In the genomic region with DNA sequence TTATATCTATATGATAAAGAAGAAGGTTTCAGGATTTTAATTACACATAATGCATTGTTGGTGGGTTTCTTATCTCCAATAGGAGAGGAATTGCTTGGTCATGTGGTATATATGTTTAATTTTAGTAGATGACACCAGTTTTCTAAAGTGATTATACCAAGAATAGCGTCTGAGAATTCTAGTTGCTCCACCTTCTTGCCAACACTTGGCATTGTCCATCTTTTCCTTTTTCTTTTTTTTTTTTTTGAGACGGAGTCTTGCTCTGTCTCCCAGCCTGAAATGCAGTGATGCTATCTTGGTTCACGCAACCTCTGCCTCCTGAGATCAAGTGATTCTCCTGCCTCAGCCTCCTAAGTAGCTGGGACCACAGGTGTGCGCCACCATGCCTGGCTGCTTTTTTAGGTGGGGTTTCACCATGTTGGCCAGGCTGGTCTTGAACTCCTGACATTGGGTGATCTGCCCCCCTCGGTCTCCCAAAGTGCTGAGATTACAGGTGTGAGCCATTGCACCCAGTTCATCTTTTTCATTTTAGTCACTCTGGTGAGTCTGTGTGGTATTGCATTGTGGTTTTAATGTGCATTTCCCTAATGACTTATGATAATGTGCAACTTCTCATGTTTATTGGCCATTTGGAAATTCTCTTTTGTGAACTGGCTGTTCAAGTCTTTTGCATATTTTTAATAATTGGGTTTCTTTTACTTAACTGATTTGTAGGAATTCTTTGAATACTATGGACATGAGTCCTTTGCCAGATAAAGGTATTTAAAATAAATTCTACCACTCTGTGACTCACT, we compare ENCODE assay signal across 29 cellular contexts. TPM values are rescaled to one million over a fixed set of nuclear protein-coding genes. Genes with fewer than 3 reads are reported as not detected.
A peak's percentile ranks its signal among the peaks of the same experiment; 100 is the strongest.
DNase-seq lines count a peak whose midpoint lies in the region; ATAC-seq, FAIRE-seq and TF ChIP-seq lines count a peak whose summit lies in the region.
"Had no signal": no experiment of that assay in that cellular context is flagged by ENCODE, and none has a peak within 500 bp of the region (broad histone marks: within the 10 kb centered on the region; RNA-seq: fewer than 3 reads in every experiment).

No MANE protein-coding gene starts in this region.

- no peaks in the 10 kb centered on the region for H3K27me3 Mint-ChIP-seq in naive thymus-derived CD8-positive, alpha-beta T cell
- H3K27me3 Mint-ChIP-seq: activated CD4-positive, alpha-beta memory T cell treated with anti-CD3 and anti-CD28 coated beads for 36 hours had no signal

- H3K79me2 ChIP-seq in HepG2 (ENCODE audit: insufficient read depth, low read length), result no peaks in the 10 kb centered on the region

- no peak for TF ChIP-seq RAD21 in HepG2 (CRISPR knock-in tag; IDR thresholded peaks at IDR 0.05)

- CTCF ChIA-PET in HepG2 (lab: Yijun Ruan, JAX; ENCODE audit: low intra/inter-chr PET ratio, low total read pairs), result no interaction called here

- in situ Hi-C loops in HepG2 (cut with HindIII; ENCODE audit: extremely low pct_ligation_motif_present, low pct_unique_long_range_greater_than_20kb) (no loop called here), G401 (cut with HindIII; ENCODE audit: low sequenced_read_pairs) (no loop called here)

- TF ChIP-seq POLR2A in HepG2 (IDR thresholded peaks at IDR 0.05; ENCODE audit: insufficient read depth in 1 of 2, low read depth in 2 of 2, low read length in 2 of 2), result no peak
- no peak for TF ChIP-seq POLR2A in right lobe of liver (IDR thresholded peaks at IDR 0.05)
- TF ChIP-seq POLR2A in esophagus muscularis mucosa (IDR thresholded peaks at IDR 0.05; ENCODE audit: low read depth), result no peak

- intact Hi-C loops in HepG2 (cut with micrococcal nuclease; ENCODE audit: unreplicated experiment), result no loop called here
- intact Hi-C loops in right lobe of liver (cut with DNase I), result no loop called here
- intact Hi-C loops in esophagus muscularis mucosa (cut with DNase I), result no loop called here

- H3K27me3 ChIP-seq in HepG2 (ENCODE audit: control insufficient read depth in 1 of 2, insufficient read depth in 2 of 2, low read length in 2 of 2), result no peaks in the 10 kb centered on the region
- H3K27me3 ChIP-seq in right lobe of liver, result no peaks in the 10 kb centered on the region
- H3K27me3 ChIP-seq in esophagus muscularis mucosa, result no peaks in the 10 kb centered on the region
- H3K27me3 ChIP-seq: dorsolateral prefrontal cortex, gastrocnemius medialis, Peyer's patch, transverse colon had no signal

- WGBS in HepG2 (ENCODE audit: low lambda C conversion rate), result 49% methylated on average over 5 of the region's 5 CpGs
- 62% methylated on average over 2 of the region's 5 CpGs for WGBS in right lobe of liver (ENCODE audit: insufficient coverage, low coverage, low lambda C conversion rate, missing lambda C conversion rate)
- 88% methylated on average over 5 of the region's 5 CpGs for WGBS in esophagus muscularis mucosa

- TF ChIP-seq CTCF in HepG2 (CRISPR knock-in tag; IDR thresholded peaks at IDR 0.05), result no peak
- TF ChIP-seq CTCF in right lobe of liver (IDR thresholded peaks at IDR 0.05), result no peak
- no peak for TF ChIP-seq CTCF in esophagus muscularis mucosa (IDR thresholded peaks at IDR 0.05)

- peaks cover 0 to 10% (median 4%) of the 10 kb centered on the region in 9 donors for H3K9me3 Mint-ChIP-seq in naive thymus-derived CD8-positive, alpha-beta T cell

- no peaks in the 10 kb centered on the region for H3K4me1 Mint-ChIP-seq in naive thymus-derived CD8-positive, alpha-beta T cell

- no peak overlapping the region for H3K27ac Mint-ChIP-seq in naive thymus-derived CD8-positive, alpha-beta T cell
- H3K27ac Mint-ChIP-seq: activated CD4-positive, alpha-beta memory T cell treated with anti-CD3 and anti-CD28 coated beads for 36 hours had no signal

- no peak overlapping the region for H3K9ac ChIP-seq in HepG2 (ENCODE audit: insufficient read depth, low read depth, low read length)

- BruUV-seq in HepG2 (replicated peaks; lab: Mats Ljungman, UMichigan), result no TSS peak

- H3K27ac ChIP-seq in HepG2 (ENCODE audit: extremely low read length, insufficient read depth, low read length) (no peak overlapping the region), right lobe of liver (no peak overlapping the region), esophagus muscularis mucosa (replicated peaks in 1 of 4) (no peak overlapping the region)
- H3K27ac ChIP-seq: dorsolateral prefrontal cortex, Peyer's patch, SK-N-MC, transverse colon had no signal

- FAIRE-seq in HepG2 (lab: Jason Lieb, UNC), result no peak
- FAIRE-seq: endothelial cell of umbilical vein, islet of Langerhans had no signal

- H3K4me2 ChIP-seq in HepG2 (ENCODE audit: low read depth, low read length), result no peak overlapping the region
- H3K4me2 ChIP-seq: smooth muscle cell had no signal

- H3K36me3 ChIP-seq in HepG2 (replicated peaks in 1 of 2; ENCODE audit: control insufficient read depth in 1 of 2, insufficient read depth in 2 of 2, low read length in 2 of 2) (no peaks in the 10 kb centered on the region), right lobe of liver (no peaks in the 10 kb centered on the region), esophagus muscularis mucosa (no peaks in the 10 kb centered on the region)
- H3K36me3 ChIP-seq: gastrocnemius medialis, Peyer's patch, transverse colon had no signal

- POLR2A ChIA-PET in HepG2 (lab: Yijun Ruan, JAX), result no interaction called here
- POLR2A ChIA-PET in naive thymus-derived CD8-positive, alpha-beta T cell (lab: Charles Lee), result no interaction called here

- no peak for TF ChIP-seq EP300 in HepG2 (IDR thresholded peaks at IDR 0.05; ENCODE audit: low read depth in 2 of 2, low read length in 2 of 2)
- TF ChIP-seq EP300 in HepG2 (CRISPR knock-in tag; IDR thresholded peaks at IDR 0.05; ENCODE audit: borderline replicate concordance), result no peak
- no peak for TF ChIP-seq EP300 in esophagus muscularis mucosa (IDR thresholded peaks at IDR 0.05)

- ATAC-seq in HepG2 (no peak), right lobe of liver (no peak), esophagus mucosa (peak; percentile 63)
- no peak for ATAC-seq in naive thymus-derived CD8-positive, alpha-beta T cell

- H3K4me3 ChIP-seq in HepG2 (replicated peaks in 1 of 3; ENCODE audit: insufficient read depth in 1 of 3, low read depth in 2 of 3, low read length in 3 of 3), result no peak overlapping the region
- H3K4me3 ChIP-seq in right lobe of liver, result no peak overlapping the region
- no peak overlapping the region for H3K4me3 ChIP-seq in esophagus muscularis mucosa
- H3K4me3 ChIP-seq: dorsolateral prefrontal cortex, gastrocnemius medialis, lung, Peyer's patch, SK-N-MC, smooth muscle cell, transverse colon had no signal

- DNase-seq in HepG2 (ENCODE audit: low spot score), result no peak
- no peak for DNase-seq in right lobe of liver
- peak; percentile 37 for DNase-seq in RPMI7951 (ENCODE audit: low read depth)
- DNase-seq in G401 (ENCODE audit: low spot score), result no peak
- no peak for DNase-seq in NCI-H82 treated with DMSO at 0.1 percent for 48 hours (lab: John Stamatoyannopoulos, UW; ENCODE audit: unreplicated experiment)
- no peak for DNase-seq in naive thymus-derived CD8-positive, alpha-beta T cell
- DNase-seq in esophagus muscularis mucosa (ENCODE audit: extremely low spot score), result no peak
- DNase-seq: activated CD4-positive, alpha-beta memory T cell treated with anti-CD3 and anti-CD28 coated beads for 36 hours; activated gamma-delta T cell; activated T-cell treated with anti-CD3 and anti-CD28 coated beads for 4 hours; C1 segment of cervical spinal cord; Calu3; caudate nucleus; dorsolateral prefrontal cortex; gastrocnemius medialis; hippocampal formation; NCI-H1092; NCI-H2029 treated with DMSO at 0.1 percent for 48 hours; Peyer's patch; stimulated activated CD4-positive, alpha-beta T cell treated with anti-CD3 and anti-CD28 coated beads, Interleukin-4, amount 100 ng/mL, for 24 hours; transverse colon had no signal

- H3K4me1 ChIP-seq in HepG2 (ENCODE audit: insufficient read depth, low read length) (peaks cover 10% of the 10 kb centered on the region), right lobe of liver (no peaks in the 10 kb centered on the region), esophagus muscularis mucosa (no peaks in the 10 kb centered on the region)
- H3K4me1 ChIP-seq: Peyer's patch, transverse colon had no signal

- H3K4me3 Mint-ChIP-seq in naive thymus-derived CD8-positive, alpha-beta T cell, result no peak overlapping the region
- H3K4me3 Mint-ChIP-seq: activated CD4-positive, alpha-beta memory T cell treated with anti-CD3 and anti-CD28 coated beads for 36 hours had no signal

- H3K9me3 ChIP-seq in HepG2 (ENCODE audit: low read length) (no peaks in the 10 kb centered on the region), right lobe of liver (no peaks in the 10 kb centered on the region), esophagus muscularis mucosa (no peaks in the 10 kb centered on the region)
- H3K9me3 ChIP-seq: gastrocnemius medialis, Peyer's patch, transverse colon had no signal

- H2AFZ ChIP-seq in HepG2 (ENCODE audit: low read length), result no peak overlapping the region

- H4K20me1 ChIP-seq in HepG2 (ENCODE audit: insufficient read depth, low read length), result no peaks in the 10 kb centered on the region

- H3K36me3 Mint-ChIP-seq in naive thymus-derived CD8-positive, alpha-beta T cell, result peaks cover 0 to 2% (median 0%) of the 10 kb centered on the region in 3 donors
- H3K36me3 Mint-ChIP-seq: activated CD4-positive, alpha-beta memory T cell treated with anti-CD3 and anti-CD28 coated beads for 36 hours had no signal

RNA-seq across cellular contexts. Expression of a gene that starts 37.3 kb away (rescaled TPM):
- total RNA-seq in HepG2 (2016; rRNA removed; fragmentation: Illumina TruSeq; extraction: Trizol) (31.0 and 38.1 TPM in 2 replicates), right lobe of liver (10 to 100 TPM in 1 of 6 experiments, 1 to 10 TPM in 5; 5.5 to 13.4 (median 6.8) TPM), esophagus mucosa (9.2 TPM), esophagus muscularis mucosa (10 to 100 TPM; 29.5 to 39.3 (median 33.7) TPM)
- total RNA-seq in HepG2 (2016; cell fraction: cytosol; rRNA removed; fragmentation: Illumina TruSeq; extraction: Trizol; ENCODE audit: low read depth), result 16.0 and 19.8 TPM in 2 replicates
- 26.9 and 42.0 TPM in 2 replicates for total RNA-seq in HepG2 (2016; cell fraction: insoluble cytoplasmic fraction; rRNA removed; fragmentation: Illumina TruSeq; extraction: Trizol)
- total RNA-seq in HepG2 (2016; cell fraction: membrane; rRNA removed; fragmentation: Illumina TruSeq; extraction: Trizol), result 21.0 and 25.6 TPM in 2 replicates
- 41.8 and 49.3 TPM in 2 replicates for total RNA-seq in HepG2 (2016; cell fraction: nucleus; rRNA removed; fragmentation: Illumina TruSeq; extraction: Trizol)
- polyA plus RNA-seq in HepG2 (2011; rRNA removed), result 27.9 and 29.8 TPM in 2 replicates
- 13.4 and 17.0 TPM in 2 replicates for polyA plus RNA-seq in HepG2 (2011; cell fraction: cytosol; rRNA removed)
- polyA plus RNA-seq in HepG2 (2011; cell fraction: nucleus; rRNA removed), result 81.1 and 98.2 TPM in 2 replicates
- polyA plus RNA-seq in HepG2 (2012), result 22.2 and 36.6 TPM in 2 replicates
- 3.3 and 4.9 TPM in 2 replicates for polyA plus RNA-seq in HepG2 (2016; cell fraction: cytosol; fragmentation: Illumina TruSeq; extraction: Trizol; ENCODE audit: low read depth)
- 33.7 and 36.8 TPM in 2 replicates for polyA plus RNA-seq in HepG2 (2016; cell fraction: insoluble cytoplasmic fraction; fragmentation: Illumina TruSeq; extraction: Trizol; ENCODE audit: low read depth)
- polyA plus RNA-seq in HepG2 (2016; cell fraction: membrane; fragmentation: Illumina TruSeq; extraction: Trizol; ENCODE audit: low read depth), result 10.9 TPM in 2 replicates
- polyA plus RNA-seq in HepG2 (2016; cell fraction: nucleus; fragmentation: Illumina TruSeq; extraction: Trizol; ENCODE audit: insufficient read depth, low read depth), result 65.8 and 79.5 TPM in 2 replicates
- 19.0 and 22.7 TPM in 2 replicates for polyA minus RNA-seq in HepG2 (2011; rRNA and poly(A)+ RNA removed; ENCODE audit: low replicate concordance)
- 9.5 and 10.0 TPM in 2 replicates for polyA minus RNA-seq in HepG2 (2011; cell fraction: cytosol; rRNA and poly(A)+ RNA removed)
- polyA minus RNA-seq in HepG2 (2011; cell fraction: nucleus; rRNA and poly(A)+ RNA removed), result 57.8 and 73.6 TPM in 2 replicates
- total RNA-seq in RPMI7951 (2014; rRNA removed; shearing (Covaris generic)), result 19.8 and 20.5 TPM in 2 replicates
- total RNA-seq in G401 (2014; rRNA removed; shearing (Covaris generic)), result not detected in 2 replicates
- 10 to 100 TPM; 68.1 to 73.5 TPM for total RNA-seq in naive thymus-derived CD8-positive, alpha-beta T cell
- 10 to 100 TPM; 35.3 to 58.9 (median 50.1) TPM for polyA plus RNA-seq in naive thymus-derived CD8-positive, alpha-beta T cell

RNA-seq across cellular contexts. Expression of a gene that starts 48.9 kb away (rescaled TPM):
- total RNA-seq in HepG2 (2016; rRNA removed; fragmentation: Illumina TruSeq; extraction: Trizol), result 6.9 and 15.2 TPM in 2 replicates
- 3.2 and 3.7 TPM in 2 replicates for total RNA-seq in HepG2 (2016; cell fraction: cytosol; rRNA removed; fragmentation: Illumina TruSeq; extraction: Trizol; ENCODE audit: low read depth)
- 6.0 and 16.1 TPM in 2 replicates for total RNA-seq in HepG2 (2016; cell fraction: insoluble cytoplasmic fraction; rRNA removed; fragmentation: Illumina TruSeq; extraction: Trizol)
- total RNA-seq in HepG2 (2016; cell fraction: membrane; rRNA removed; fragmentation: Illumina TruSeq; extraction: Trizol), result 2.4 and 3.5 TPM in 2 replicates
- total RNA-seq in HepG2 (2016; cell fraction: nucleus; rRNA removed; fragmentation: Illumina TruSeq; extraction: Trizol), result 29.2 and 33.6 TPM in 2 replicates
- 48.3 and 74.5 TPM in 2 replicates for polyA plus RNA-seq in HepG2 (2011; rRNA removed)
- 11.2 and 16.4 TPM in 2 replicates for polyA plus RNA-seq in HepG2 (2011; cell fraction: cytosol; rRNA removed)
- 238 and 360 TPM in 2 replicates for polyA plus RNA-seq in HepG2 (2011; cell fraction: nucleus; rRNA removed)
- polyA plus RNA-seq in HepG2 (2012), result 66.0 and 71.4 TPM in 2 replicates
- polyA plus RNA-seq in HepG2 (2016; cell fraction: cytosol; fragmentation: Illumina TruSeq; extraction: Trizol; ENCODE audit: low read depth), result 0.67 and 0.96 TPM in 2 replicates
- polyA plus RNA-seq in HepG2 (2016; cell fraction: insoluble cytoplasmic fraction; fragmentation: Illumina TruSeq; extraction: Trizol; ENCODE audit: low read depth), result 3.8 and 5.0 TPM in 2 replicates
- 1.5 and 1.7 TPM in 2 replicates for polyA plus RNA-seq in HepG2 (2016; cell fraction: membrane; fragmentation: Illumina TruSeq; extraction: Trizol; ENCODE audit: low read depth)
- polyA plus RNA-seq in HepG2 (2016; cell fraction: nucleus; fragmentation: Illumina TruSeq; extraction: Trizol; ENCODE audit: insufficient read depth, low read depth), result 68.5 and 72.0 TPM in 2 replicates
- polyA minus RNA-seq in HepG2 (2011; rRNA and poly(A)+ RNA removed; ENCODE audit: low replicate concordance), result 30.6 TPM in 1 of 2 replicates, not detected in the other
- 1.9 and 7.5 TPM in 2 replicates for polyA minus RNA-seq in HepG2 (2011; cell fraction: cytosol; rRNA and poly(A)+ RNA removed)
- 88.6 and 140 TPM in 2 replicates for polyA minus RNA-seq in HepG2 (2011; cell fraction: nucleus; rRNA and poly(A)+ RNA removed)
- total RNA-seq in right lobe of liver, result 100 to 1,000 TPM in 4 of 6 experiments, 10 to 100 TPM in 2; 57.9 to 164 (median 115) TPM
- not detected in 2 replicates for total RNA-seq in RPMI7951 (2014; rRNA removed; shearing (Covaris generic))
- total RNA-seq in esophagus mucosa, result 0.84 TPM
- not detected in 2 replicates for total RNA-seq in G401 (2014; rRNA removed; shearing (Covaris generic))
- total RNA-seq in naive thymus-derived CD8-positive, alpha-beta T cell, result not detected
- polyA plus RNA-seq in naive thymus-derived CD8-positive, alpha-beta T cell, result not detected
- total RNA-seq in esophagus muscularis mucosa, result under 1 TPM in 1 of 4 donors, not detected in 3; 0.23 TPM
- total RNA-seq: A673; activated CD4-positive, alpha-beta memory T cell treated with anti-CD3 and anti-CD28 coated beads for 36 hours; smooth muscle cell; T-helper 2 cell treated with Interferon-gamma antibody and Interleukin-4, amounts not matched to agents 100 ng/mL and 5 ng/mL, for 36 hours; transverse colon had no signal

RNA-seq across cellular contexts. Expression of a gene that starts 50.5 kb away (rescaled TPM):
- total RNA-seq in HepG2 (2016; rRNA removed; fragmentation: Illumina TruSeq; extraction: Trizol) (7.4 and 9.0 TPM in 2 replicates), right lobe of liver (100 to 1,000 TPM in 2 of 6 experiments, 10 to 100 TPM in 4; 29.9 to 123 (median 65.1) TPM), esophagus mucosa (8.5 TPM), esophagus muscularis mucosa (10 to 100 TPM in 2 of 4 donors, 1 to 10 TPM in 2; 3.3 to 12.6 (median 9.8) TPM)
- total RNA-seq in HepG2 (2016; cell fraction: cytosol; rRNA removed; fragmentation: Illumina TruSeq; extraction: Trizol; ENCODE audit: low read depth), result 18.3 and 18.6 TPM in 2 replicates
- total RNA-seq in HepG2 (2016; cell fraction: insoluble cytoplasmic fraction; rRNA removed; fragmentation: Illumina TruSeq; extraction: Trizol), result 6.4 and 9.4 TPM in 2 replicates
- 24.1 and 26.9 TPM in 2 replicates for total RNA-seq in HepG2 (2016; cell fraction: membrane; rRNA removed; fragmentation: Illumina TruSeq; extraction: Trizol)
- 4.9 and 6.0 TPM in 2 replicates for total RNA-seq in HepG2 (2016; cell fraction: nucleus; rRNA removed; fragmentation: Illumina TruSeq; extraction: Trizol)
- 17.4 and 26.3 TPM in 2 replicates for polyA plus RNA-seq in HepG2 (2011; rRNA removed)
- polyA plus RNA-seq in HepG2 (2011; cell fraction: cytosol; rRNA removed), result 18.5 and 21.7 TPM in 2 replicates
- 25.5 and 37.4 TPM in 2 replicates for polyA plus RNA-seq in HepG2 (2011; cell fraction: nucleus; rRNA removed)
- 11.2 and 21.4 TPM in 2 replicates for polyA plus RNA-seq in HepG2 (2012)
- 25.4 and 28.1 TPM in 2 replicates for polyA plus RNA-seq in HepG2 (2016; cell fraction: cytosol; fragmentation: Illumina TruSeq; extraction: Trizol; ENCODE audit: low read depth)
- 8.3 and 8.5 TPM in 2 replicates for polyA plus RNA-seq in HepG2 (2016; cell fraction: insoluble cytoplasmic fraction; fragmentation: Illumina TruSeq; extraction: Trizol; ENCODE audit: low read depth)
- 27.4 and 30.5 TPM in 2 replicates for polyA plus RNA-seq in HepG2 (2016; cell fraction: membrane; fragmentation: Illumina TruSeq; extraction: Trizol; ENCODE audit: low read depth)
- 11.5 and 13.8 TPM in 2 replicates for polyA plus RNA-seq in HepG2 (2016; cell fraction: nucleus; fragmentation: Illumina TruSeq; extraction: Trizol; ENCODE audit: insufficient read depth, low read depth)
- 27.7 TPM in 1 of 2 replicates, not detected in the other for polyA minus RNA-seq in HepG2 (2011; rRNA and poly(A)+ RNA removed; ENCODE audit: low replicate concordance)
- 6.4 and 7.1 TPM in 2 replicates for polyA minus RNA-seq in HepG2 (2011; cell fraction: cytosol; rRNA and poly(A)+ RNA removed)
- 4.5 and 10.4 TPM in 2 replicates for polyA minus RNA-seq in HepG2 (2011; cell fraction: nucleus; rRNA and poly(A)+ RNA removed)
- total RNA-seq in RPMI7951 (2014; rRNA removed; shearing (Covaris generic)), result 6.1 and 6.3 TPM in 2 replicates
- total RNA-seq in G401 (2014; rRNA removed; shearing (Covaris generic)), result 4.0 and 5.2 TPM in 2 replicates
- not detected for total RNA-seq in naive thymus-derived CD8-positive, alpha-beta T cell
- under 1 TPM in 2 of 3 donors, not detected in 1; 0.09 to 0.15 TPM for polyA plus RNA-seq in naive thymus-derived CD8-positive, alpha-beta T cell
- total RNA-seq: T-helper 2 cell treated with Interferon-gamma antibody and Interleukin-4, amounts not matched to agents 100 ng/mL and 5 ng/mL, for 36 hours had no signal

RNA-seq across cellular contexts. Expression of a gene that starts 56.0 kb away (rescaled TPM):
- total RNA-seq in HepG2 (2016; rRNA removed; fragmentation: Illumina TruSeq; extraction: Trizol), result 17.0 and 21.6 TPM in 2 replicates
- total RNA-seq in HepG2 (2016; cell fraction: cytosol; rRNA removed; fragmentation: Illumina TruSeq; extraction: Trizol; ENCODE audit: low read depth), result 5.1 and 5.9 TPM in 2 replicates
- 15.4 and 22.8 TPM in 2 replicates for total RNA-seq in HepG2 (2016; cell fraction: insoluble cytoplasmic fraction; rRNA removed; fragmentation: Illumina TruSeq; extraction: Trizol)
- total RNA-seq in HepG2 (2016; cell fraction: membrane; rRNA removed; fragmentation: Illumina TruSeq; extraction: Trizol), result 4.1 and 7.4 TPM in 2 replicates
- total RNA-seq in HepG2 (2016; cell fraction: nucleus; rRNA removed; fragmentation: Illumina TruSeq; extraction: Trizol), result 24.2 and 27.6 TPM in 2 replicates
- 30.7 and 35.7 TPM in 2 replicates for polyA plus RNA-seq in HepG2 (2011; rRNA removed)
- polyA plus RNA-seq in HepG2 (2011; cell fraction: cytosol; rRNA removed), result 11.2 and 12.0 TPM in 2 replicates
- polyA plus RNA-seq in HepG2 (2011; cell fraction: nucleus; rRNA removed), result 122 and 159 TPM in 2 replicates
- 21.4 and 26.2 TPM in 2 replicates for polyA plus RNA-seq in HepG2 (2012)
- polyA plus RNA-seq in HepG2 (2016; cell fraction: cytosol; fragmentation: Illumina TruSeq; extraction: Trizol; ENCODE audit: low read depth), result 0.88 and 1.3 TPM in 2 replicates
- polyA plus RNA-seq in HepG2 (2016; cell fraction: insoluble cytoplasmic fraction; fragmentation: Illumina TruSeq; extraction: Trizol; ENCODE audit: low read depth), result 8.0 and 8.4 TPM in 2 replicates
- polyA plus RNA-seq in HepG2 (2016; cell fraction: membrane; fragmentation: Illumina TruSeq; extraction: Trizol; ENCODE audit: low read depth), result 2.2 and 2.6 TPM in 2 replicates
- polyA plus RNA-seq in HepG2 (2016; cell fraction: nucleus; fragmentation: Illumina TruSeq; extraction: Trizol; ENCODE audit: insufficient read depth, low read depth), result 41.9 and 42.9 TPM in 2 replicates
- polyA minus RNA-seq in HepG2 (2011; rRNA and poly(A)+ RNA removed; ENCODE audit: low replicate concordance), result 30.2 and 40.9 TPM in 2 replicates
- polyA minus RNA-seq in HepG2 (2011; cell fraction: cytosol; rRNA and poly(A)+ RNA removed), result 8.0 and 9.8 TPM in 2 replicates
- polyA minus RNA-seq in HepG2 (2011; cell fraction: nucleus; rRNA and poly(A)+ RNA removed), result 76.2 and 89.9 TPM in 2 replicates
- 10 to 100 TPM in 1 of 6 experiments, 1 to 10 TPM in 5; 4.4 to 11.5 (median 6.2) TPM for total RNA-seq in right lobe of liver
- 16.1 and 20.5 TPM in 2 replicates for total RNA-seq in RPMI7951 (2014; rRNA removed; shearing (Covaris generic))
- total RNA-seq in esophagus mucosa, result 10.3 TPM
- 4.4 and 9.4 TPM in 2 replicates for total RNA-seq in G401 (2014; rRNA removed; shearing (Covaris generic))
- 10 to 100 TPM; 32.2 to 40.6 TPM for total RNA-seq in naive thymus-derived CD8-positive, alpha-beta T cell
- 1 to 10 TPM; 1.1 to 4.9 (median 3.4) TPM for polyA plus RNA-seq in naive thymus-derived CD8-positive, alpha-beta T cell
- 10 to 100 TPM; 12.1 to 29.7 (median 25.0) TPM for total RNA-seq in esophagus muscularis mucosa
